ENCODE assay signal across 28 cellular contexts in genomic region chr5:129061849-129062248, GRCh38.
"Had no signal": no experiment of that assay in that cellular context is flagged by ENCODE, and none has a peak within 500 bp of the region (broad histone marks: within the 10 kb centered on the region; RNA-seq: fewer than 3 reads in every experiment).

No MANE protein-coding gene starts in this region.

- H3K27me3 ChIP-seq: colonic mucosa, esophagus squamous epithelium, gastrocnemius medialis, heart right ventricle, left lung had no signal

- H3K27ac ChIP-seq: colonic mucosa, epithelial cell of prostate, esophagus squamous epithelium, gastrocnemius medialis, heart right ventricle, left lung, lower lobe of right lung had no signal

- H3K27ac Mint-ChIP-seq: dendritic cell treated with granulocyte-macrophage colony-stimulating factor and Interleukin-4, amounts not matched to agents 40 ng/mL and 50 ng/mL, for 4 days; effector memory CD8-positive, alpha-beta T cell; endodermal cell; mesothelial cell of epicardium; naive B cell had no signal

- H3K36me3 Mint-ChIP-seq: naive B cell had no signal

- H3K4me1 ChIP-seq: colonic mucosa, gastrocnemius medialis, left lung, lower lobe of right lung had no signal

- DNase-seq: colonic mucosa; cortex of kidney; effector CD8-positive, alpha-beta T cell; effector memory CD8-positive, alpha-beta T cell; endodermal cell; erythroblast; esophagus squamous epithelium; foreskin fibroblast; foreskin melanocyte; gastrocnemius medialis; glutamatergic neuron; head of caudate nucleus; heart right ventricle; hippocampal formation; left cardiac atrium; left lung; left ventricle myocardium superior; lower lobe of right lung; mesenchymal stem cell; mucosa of descending colon; naive B cell had no signal

- ATAC-seq: effector memory CD8-positive, alpha-beta T cell; esophagus mucosa; gastrocnemius medialis; heart right ventricle; left cardiac atrium; left lung; left ventricle myocardium superior; lower lobe of right lung; mucosa of descending colon had no signal

- H3K36me3 ChIP-seq: colonic mucosa, esophagus squamous epithelium, gastrocnemius medialis, heart right ventricle, left lung, lower lobe of right lung had no signal

- H3K4me3 Mint-ChIP-seq: dendritic cell treated with granulocyte-macrophage colony-stimulating factor and Interleukin-4, amounts not matched to agents 40 ng/mL and 50 ng/mL, for 4 days; effector memory CD8-positive, alpha-beta T cell; endodermal cell; mesothelial cell of epicardium; naive B cell had no signal

- H3K4me1 Mint-ChIP-seq: naive B cell had no signal

- H3K4me3 ChIP-seq: colonic mucosa, esophagus squamous epithelium, gastrocnemius medialis, heart right ventricle, left lung, lower lobe of right lung, mucosa of descending colon had no signal

- H3K9me3 Mint-ChIP-seq: effector memory CD8-positive, alpha-beta T cell had no signal

- H3K27me3 Mint-ChIP-seq: dendritic cell treated with granulocyte-macrophage colony-stimulating factor and Interleukin-4, amounts not matched to agents 40 ng/mL and 50 ng/mL, for 4 days had no signal

- H3K9me3 ChIP-seq: colonic mucosa, esophagus squamous epithelium, gastrocnemius medialis, left lung, lower lobe of right lung, mucosa of descending colon had no signal

- FAIRE-seq: endometrium, islet of Langerhans, keratinocyte had no signal
